Comparison of ENCODE assay signal across 11 cellular contexts in genomic region chr18:59547691-59548182, GRCh38.
DNase-seq lines count a peak whose midpoint lies in the region; TF ChIP-seq lines count a peak whose summit lies in the region.
"Had no signal": no experiment of that assay in that cellular context is flagged by ENCODE, and none has a peak within 500 bp of the region (broad histone marks: within the 10 kb centered on the region; RNA-seq: fewer than 3 reads in every experiment).

No MANE protein-coding gene starts in this region.

- TF ChIP-seq CTCF in osteoblast (IDR thresholded peaks at IDR 0.05; ENCODE audit: extremely low read depth, low read depth, low read length) (peak; percentile 47), tibial artery (IDR thresholded peaks at IDR 0.05) (no peak), A673 (conservative IDR thresholded peaks at IDR 0.05; ENCODE audit: low read depth, low read length) (no peak)

- no peaks in the 10 kb centered on the region for H3K27me3 ChIP-seq in osteoblast (ENCODE audit: insufficient read depth, low read length)
- H3K27me3 ChIP-seq in tibial artery: peaks cover 0 to 9% of the 10 kb centered on the region in 2 donors
- H3K27me3 ChIP-seq in A673 (replicated peaks; ENCODE audit: insufficient read depth, low read depth, low read length, poor library complexity): peaks cover 8% of the 10 kb centered on the region

- peaks cover 44% of the 10 kb centered on the region for H4K20me1 ChIP-seq in osteoblast (ENCODE audit: insufficient read depth, low read length)

- H3K4me1 ChIP-seq in osteoblast (ENCODE audit: insufficient read depth, low read length) (peaks cover 28% of the 10 kb centered on the region), tibial artery (peaks cover 0 to 7% (median 0%) of the 10 kb centered on the region in 4 donors), A673 (ENCODE audit: insufficient read depth, low read length, poor library complexity, severe bottlenecking) (no peaks in the 10 kb centered on the region)

- BruUV-seq in A673 (replicated peaks; lab: Mats Ljungman, UMichigan): no TSS peak

- H3K36me3 ChIP-seq in osteoblast (ENCODE audit: insufficient read depth, low read length): no peaks in the 10 kb centered on the region
- no peaks in the 10 kb centered on the region for H3K36me3 ChIP-seq in tibial artery
- H3K36me3 ChIP-seq in A673 (ENCODE audit: insufficient read depth, low read length, poor library complexity, severe bottlenecking): no peaks in the 10 kb centered on the region
- H3K36me3 ChIP-seq: WERI-Rb-1 had no signal

- H3K9me3 ChIP-seq in osteoblast (ENCODE audit: low read depth, low read length) (no peaks in the 10 kb centered on the region), tibial artery (no peaks in the 10 kb centered on the region), A673 (ENCODE audit: low read depth, low read length, poor library complexity, severe bottlenecking) (no peaks in the 10 kb centered on the region)

- peak; percentile 78 for DNase-seq in ELR (ENCODE audit: low read depth)
- peak; percentile 99 for DNase-seq in NCI-H69 (lab: John Stamatoyannopoulos, UW)
- DNase-seq in fibroblast of gingiva (ENCODE audit: low read depth): peak; percentile 86
- DNase-seq in osteoblast (ENCODE audit: insufficient read length, low spot score, missing footprints): peak; percentile 91
- DNase-seq in tibial artery: no peak
- no peak for DNase-seq in D341Med (ENCODE audit: low spot score)
- DNase-seq in A673 (ENCODE audit: low spot score): no peak
- DNase-seq in Kasumi-1 (lab: John Stamatoyannopoulos, UW): no peak
- DNase-seq: head of caudate nucleus, NCI-H526 treated with DMSO at 0.1 percent for 48 hours, WERI-Rb-1 had no signal

- peak overlapping the region; percentile 74 for H3K27ac ChIP-seq in osteoblast (ENCODE audit: low read depth, low read length)
- no peak overlapping the region for H3K27ac ChIP-seq in tibial artery
- no peak overlapping the region for H3K27ac ChIP-seq in A673 (ENCODE audit: low read depth, low read length, poor library complexity, severe bottlenecking)
- H3K27ac ChIP-seq: WERI-Rb-1 had no signal

- H3K79me2 ChIP-seq in osteoblast (ENCODE audit: insufficient read depth, low read length): peaks cover 83% of the 10 kb centered on the region

- H3K4me3 ChIP-seq in osteoblast (ENCODE audit: insufficient read depth, low read length) (peak overlapping the region; percentile 48), tibial artery (no peak overlapping the region), A673 (ENCODE audit: low read depth, low read length, poor library complexity, severe bottlenecking) (no peak overlapping the region)

- H2AFZ ChIP-seq in osteoblast (ENCODE audit: low read length): no peak overlapping the region

- intact Hi-C loops in tibial artery (cut with DNase I; ENCODE audit: low total_unique reads): no loop called here
- intact Hi-C loops in A673 (cut with micrococcal nuclease; ENCODE audit: unreplicated experiment): no loop called here

- CTCF ChIA-PET in A673 (lab: Charles Lee): no interaction called here

- peak overlapping the region; percentile 59 for H3K4me2 ChIP-seq in osteoblast (ENCODE audit: insufficient read depth, low read length)

- POLR2A ChIA-PET in A673 (lab: Charles Lee; ENCODE audit: low non-redundant PET): no interaction called here

Comparison
In these comparisons a context has a peak if more than half of its experiments do, and no peak if none do; other contexts are left out.
1. DNase-seq: peak in ELR (single experiment), NCI-H69 (single experiment), fibroblast of gingiva (single experiment) and osteoblast (single experiment); none in tibial artery (0 of 2), D341Med (single experiment), A673 (single experiment) and Kasumi-1 (0 of 2).